1 cellular context compared by ENCODE assay signal in the genomic region with DNA sequence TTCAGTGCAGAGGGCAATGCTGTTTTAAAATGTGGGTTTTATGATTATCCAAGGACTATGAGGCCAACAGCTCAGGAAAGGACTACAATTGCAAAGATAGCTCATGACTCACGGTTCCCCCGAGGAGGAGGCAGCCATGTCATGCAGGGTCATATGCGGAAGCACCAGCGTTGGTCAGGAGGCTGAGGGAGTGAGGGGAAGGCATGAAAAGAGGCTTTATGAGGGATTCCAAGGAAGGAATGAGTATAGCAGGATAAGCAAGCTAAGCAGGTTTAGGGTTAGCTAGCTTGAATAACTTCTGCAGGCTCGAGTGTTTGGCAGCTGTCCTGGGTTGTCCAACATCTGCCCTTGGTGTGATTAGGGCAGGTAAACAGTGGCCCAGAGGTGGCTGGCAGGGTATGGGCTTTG.
TF ChIP-seq lines count a peak whose summit lies in the region.

No MANE protein-coding gene starts in this region.

TF ChIP-seq in HepG2, 621 proteins besides CTCF, POLR2A, EP300 and RAD21 (continued from another document):
- TF ChIP-seq, protein P1, sequence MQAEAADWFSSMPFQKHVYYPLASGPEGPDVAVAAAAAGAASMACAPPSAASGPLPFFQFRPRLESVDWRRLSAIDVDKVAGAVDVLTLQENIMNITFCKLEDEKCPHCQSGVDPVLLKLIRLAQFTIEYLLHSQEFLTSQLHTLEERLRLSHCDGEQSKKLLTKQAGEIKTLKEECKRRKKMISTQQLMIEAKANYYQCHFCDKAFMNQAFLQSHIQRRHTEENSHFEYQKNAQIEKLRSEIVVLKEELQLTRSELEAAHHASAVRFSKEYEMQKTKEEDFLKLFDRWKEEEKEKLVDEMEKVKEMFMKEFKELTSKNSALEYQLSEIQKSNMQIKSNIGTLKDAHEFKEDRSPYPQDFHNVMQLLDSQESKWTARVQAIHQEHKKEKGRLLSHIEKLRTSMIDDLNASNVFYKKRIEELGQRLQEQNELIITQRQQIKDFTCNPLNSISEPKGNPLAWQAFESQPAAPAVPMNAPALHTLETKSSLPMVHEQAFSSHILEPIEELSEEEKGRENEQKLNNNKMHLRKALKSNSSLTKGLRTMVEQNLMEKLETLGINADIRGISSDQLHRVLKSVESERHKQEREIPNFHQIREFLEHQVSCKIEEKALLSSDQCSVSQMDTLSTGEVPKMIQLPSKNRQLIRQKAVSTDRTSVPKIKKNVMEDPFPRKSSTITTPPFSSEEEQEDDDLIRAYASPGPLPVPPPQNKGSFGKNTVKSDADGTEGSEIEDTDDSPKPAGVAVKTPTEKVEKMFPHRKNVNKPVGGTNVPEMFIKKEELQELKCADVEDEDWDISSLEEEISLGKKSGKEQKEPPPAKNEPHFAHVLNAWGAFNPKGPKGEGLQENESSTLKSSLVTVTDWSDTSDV (CRISPR knock-in tag; IDR thresholded peaks at IDR 0.05) = no peak
- TF ChIP-seq, protein P2, sequence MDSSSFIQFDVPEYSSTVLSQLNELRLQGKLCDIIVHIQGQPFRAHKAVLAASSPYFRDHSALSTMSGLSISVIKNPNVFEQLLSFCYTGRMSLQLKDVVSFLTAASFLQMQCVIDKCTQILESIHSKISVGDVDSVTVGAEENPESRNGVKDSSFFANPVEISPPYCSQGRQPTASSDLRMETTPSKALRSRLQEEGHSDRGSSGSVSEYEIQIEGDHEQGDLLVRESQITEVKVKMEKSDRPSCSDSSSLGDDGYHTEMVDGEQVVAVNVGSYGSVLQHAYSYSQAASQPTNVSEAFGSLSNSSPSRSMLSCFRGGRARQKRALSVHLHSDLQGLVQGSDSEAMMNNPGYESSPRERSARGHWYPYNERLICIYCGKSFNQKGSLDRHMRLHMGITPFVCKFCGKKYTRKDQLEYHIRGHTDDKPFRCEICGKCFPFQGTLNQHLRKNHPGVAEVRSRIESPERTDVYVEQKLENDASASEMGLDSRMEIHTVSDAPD (CRISPR knock-in tag; IDR thresholded peaks at IDR 0.05) = no peak
- TF ChIP-seq MED13 (CRISPR knock-in tag; IDR thresholded peaks at IDR 0.05) = no peak
- TF ChIP-seq ZFP36 (IDR thresholded peaks at IDR 0.05; ENCODE audit: borderline replicate concordance, low read depth, low read length, partially characterized antibody) = no peak
- TF ChIP-seq MIER3 (CRISPR knock-in tag; IDR thresholded peaks at IDR 0.05; ENCODE audit: borderline replicate concordance) = no peak
- TF ChIP-seq, protein P3, sequence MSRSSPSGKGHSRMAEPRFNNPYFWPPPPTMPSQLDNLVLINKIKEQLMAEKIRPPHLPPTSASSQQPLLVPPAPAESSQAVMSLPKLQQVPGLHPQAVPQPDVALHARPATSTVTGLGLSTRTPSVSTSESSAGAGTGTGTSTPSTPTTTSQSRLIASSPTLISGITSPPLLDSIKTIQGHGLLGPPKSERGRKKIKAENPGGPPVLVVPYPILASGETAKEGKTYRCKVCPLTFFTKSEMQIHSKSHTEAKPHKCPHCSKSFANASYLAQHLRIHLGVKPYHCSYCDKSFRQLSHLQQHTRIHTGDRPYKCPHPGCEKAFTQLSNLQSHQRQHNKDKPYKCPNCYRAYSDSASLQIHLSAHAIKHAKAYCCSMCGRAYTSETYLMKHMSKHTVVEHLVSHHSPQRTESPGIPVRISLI (CRISPR knock-in tag; IDR thresholded peaks at IDR 0.05; ENCODE audit: borderline replicate concordance) = no peak
- no peak for TF ChIP-seq FOXK1 (CRISPR knock-in tag; IDR thresholded peaks at IDR 0.05; ENCODE audit: borderline replicate concordance, low read depth)
- no peak for TF ChIP-seq ZKSCAN8 (CRISPR knock-in tag; IDR thresholded peaks at IDR 0.05; ENCODE audit: borderline replicate concordance)
- TF ChIP-seq YEATS4 (CRISPR knock-in tag; IDR thresholded peaks at IDR 0.05; ENCODE audit: borderline replicate concordance) = no peak
- TF ChIP-seq ZFP82 (CRISPR knock-in tag; IDR thresholded peaks at IDR 0.05; ENCODE audit: borderline replicate concordance) = no peak
